8 cellular contexts compared by ENCODE assay signal in the genomic region with DNA sequence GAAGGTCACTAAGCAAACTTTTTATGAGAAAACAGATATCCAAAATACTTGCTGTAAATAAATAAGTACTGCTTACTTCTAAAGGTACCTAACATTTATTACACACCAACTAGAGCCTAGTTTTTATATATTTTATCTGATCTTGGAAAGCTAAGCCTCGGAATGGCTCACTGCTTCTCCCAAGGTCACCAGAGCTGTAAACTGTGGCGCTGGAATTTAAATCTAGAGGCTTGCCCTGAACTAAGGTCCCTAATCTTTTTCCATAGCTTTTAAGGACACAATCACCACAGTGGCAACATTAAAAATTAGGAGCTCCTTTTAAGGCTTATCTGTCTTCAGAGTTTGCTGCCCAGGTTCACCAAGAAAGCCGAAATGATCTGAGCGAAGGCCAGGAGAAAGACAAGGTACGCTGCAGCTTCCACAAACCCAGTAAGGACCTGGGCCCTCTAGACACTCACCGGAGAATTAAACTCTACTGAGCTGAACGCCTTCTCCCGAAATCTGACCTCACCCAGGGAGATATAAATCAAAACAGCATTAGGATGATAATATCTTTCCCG. TPM values are rescaled to one million over a fixed set of nuclear protein-coding genes. Genes with fewer than 3 reads are reported as not detected.
DNase-seq lines count a peak whose midpoint lies in the region; ATAC-seq and TF ChIP-seq lines count a peak whose summit lies in the region.

No MANE protein-coding gene starts in this region.

- ATAC-seq in GM19043 (IDR thresholded peaks at IDR 0.05; ENCODE audit: low read depth, unreplicated experiment) (peak; percentile 7), esophagus mucosa (no peak), sciatic nerve (no peak)

- intact Hi-C loops in sciatic nerve (cut with DNase I) = loop anchor here (10.0 kb wide), 1 partner anchor 362 kb away; no protein-coding TSS in a partner anchor

- H3K27me3 ChIP-seq in suprapubic skin = no peaks in the 10 kb centered on the region

- TF ChIP-seq CTCF in AG04449 (IDR thresholded peaks at IDR 0.05; ENCODE audit: insufficient read depth, low read length, missing control alignments) = no peak
- TF ChIP-seq CTCF in brain (conservative IDR thresholded peaks at IDR 0.05) = no peak
- no peak for TF ChIP-seq CTCF in suprapubic skin (IDR thresholded peaks at IDR 0.05)

- H3K27ac ChIP-seq in suprapubic skin = peak overlapping the region; percentile 84

- H3K4me3 ChIP-seq in AG04449 (ENCODE audit: low read depth, low read length) (peak overlapping the region; percentile 76), suprapubic skin (peak overlapping the region; percentile 64)

- CTCF ChIA-PET in AG04449 (lab: Yijun Ruan, JAX) = interaction anchor here (1.5 to 10.6 kb wide), 6 partner anchors 11 to 275 kb away, joined by 5 to 161 read pairs (median 35); a partner anchor contains a TSS

- H3K36me3 ChIP-seq in suprapubic skin = no peaks in the 10 kb centered on the region

- DNase-seq in AG04449 (ENCODE audit: low read depth, low spot score) = no peak
- peak; percentile 28 for DNase-seq in LHCN-M2 (ENCODE audit: low read depth)
- peak; percentile 78 for DNase-seq in left kidney (ENCODE audit: low read depth, low spot score)
- no peak for DNase-seq in suprapubic skin (ENCODE audit: low spot score in 2 of 2)
- no peak for DNase-seq in sciatic nerve (ENCODE audit: low spot score)

- WGBS in suprapubic skin = 3% methylated on average over 9 of the region's 9 CpGs

- H3K27me3 Mint-ChIP-seq in brain = peaks cover 6% of the 10 kb centered on the region

- TF ChIP-seq POLR2A in suprapubic skin (IDR thresholded peaks at IDR 0.05) = no peak

- H3K4me1 ChIP-seq in suprapubic skin = peaks cover 19% of the 10 kb centered on the region

- H3K27ac Mint-ChIP-seq in brain = peak overlapping the region; percentile 81 to 97 (median 95)

- POLR2A ChIA-PET in AG04449 (lab: Yijun Ruan, JAX) = interaction anchor here (2.4 kb wide), 1 partner anchor 11 kb away, joined by 17 read pairs; a partner anchor contains a TSS

- peaks cover 55% of the 10 kb centered on the region for H3K4me1 Mint-ChIP-seq in brain

- no peaks in the 10 kb centered on the region for H3K9me3 ChIP-seq in suprapubic skin

- no peaks in the 10 kb centered on the region for H3K36me3 Mint-ChIP-seq in brain

- no peak for TF ChIP-seq EP300 in suprapubic skin (IDR thresholded peaks at IDR 0.05)

- H3K9me3 Mint-ChIP-seq in brain = peaks cover 0 to 2% (median 0%) of the 10 kb centered on the region in 5 experiments

- H3K4me3 Mint-ChIP-seq in brain = peak overlapping the region; percentile 95 to 99 (median 98)

RNA-seq across cellular contexts. Expression of a gene that starts 0.6 kb away (rescaled TPM):
- total RNA-seq in LHCN-M2 (2014; rRNA removed) = 39.3 and 39.5 TPM in 2 replicates
- polyA plus RNA-seq in LHCN-M2 (2012) = 22.5 TPM
- 131 TPM for polyA plus RNA-seq in brain (ENCODE audit: insufficient read depth, low read depth, low replicate concordance)
- 10 to 100 TPM; 42.5 to 50.3 (median 47.6) TPM for total RNA-seq in suprapubic skin
- 27.9 TPM for total RNA-seq in esophagus mucosa
- 51.4 TPM for total RNA-seq in sciatic nerve

RNA-seq across cellular contexts. Expression of a gene that starts 11.0 kb away (rescaled TPM):
- 25.5 and 28.0 TPM in 2 replicates for total RNA-seq in LHCN-M2 (2014; rRNA removed)
- 14.1 TPM for polyA plus RNA-seq in LHCN-M2 (2012)
- polyA plus RNA-seq in brain (ENCODE audit: insufficient read depth, low read depth, low replicate concordance) = 43.2 TPM
- total RNA-seq in suprapubic skin = 10 to 100 TPM; 12.2 to 34.0 (median 14.9) TPM
- total RNA-seq in esophagus mucosa = 14.1 TPM
- 23.7 TPM for total RNA-seq in sciatic nerve

RNA-seq across cellular contexts. Expression of a gene that starts 26.7 kb away (rescaled TPM):
- 10.3 and 16.8 TPM in 2 replicates for total RNA-seq in LHCN-M2 (2014; rRNA removed)
- 17.8 TPM for polyA plus RNA-seq in LHCN-M2 (2012)
- 26.2 TPM for polyA plus RNA-seq in brain (ENCODE audit: insufficient read depth, low read depth, low replicate concordance)
- total RNA-seq in suprapubic skin = 10 to 100 TPM; 13.3 to 23.3 (median 14.6) TPM
- 10.5 TPM for total RNA-seq in esophagus mucosa
- total RNA-seq in sciatic nerve = 19.9 TPM

Comparison
In these comparisons a context has a peak if more than half of its experiments do, and no peak if none do; other contexts are left out.
1. DNase-seq: peak in LHCN-M2 (single experiment) and left kidney (single experiment); none in AG04449 (single experiment), suprapubic skin (0 of 2) and sciatic nerve (single experiment).